ENCODE assay signal across 8 cellular contexts in the genomic region with DNA sequence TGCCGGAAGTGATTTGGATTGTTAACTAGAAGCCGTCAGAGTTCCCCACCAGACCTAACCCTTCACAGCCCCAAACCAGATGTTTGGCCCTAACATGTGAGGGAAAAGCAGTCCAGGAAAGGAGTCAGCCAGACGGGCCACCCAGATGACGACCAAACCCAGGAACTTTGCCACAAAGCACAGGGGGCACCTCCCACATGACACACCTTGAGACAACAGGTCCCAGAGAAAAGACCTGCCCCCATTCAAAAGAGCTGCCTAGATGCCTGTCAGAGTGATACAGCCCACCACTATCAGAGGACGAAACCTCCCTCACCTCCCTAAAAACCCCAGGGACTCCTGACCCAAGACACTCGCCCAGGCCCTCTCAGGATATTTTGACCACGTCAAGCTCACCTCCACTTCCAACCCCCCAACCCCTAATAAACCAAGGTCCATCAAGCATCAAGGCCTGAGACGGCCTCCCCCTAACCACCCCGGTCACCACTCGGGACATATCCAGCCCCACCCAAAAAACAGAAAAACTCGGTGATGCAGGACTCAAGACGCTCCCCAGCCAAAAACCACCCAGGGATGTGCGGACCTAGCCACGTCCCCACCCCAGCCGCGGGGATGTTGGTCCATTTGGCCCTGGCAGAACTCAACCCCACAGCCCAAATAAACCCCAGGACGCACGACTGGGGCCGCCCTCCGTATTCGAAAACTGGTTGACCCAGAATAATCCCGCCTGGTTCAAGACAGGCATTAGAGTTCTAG. TPM values are rescaled to one million over a fixed set of nuclear protein-coding genes. Genes with fewer than 3 reads are reported as not detected.
DNase-seq lines count a peak whose midpoint lies in the region; ATAC-seq and TF ChIP-seq lines count a peak whose summit lies in the region.

No MANE protein-coding gene starts in this region.

- peak overlapping the region; percentile 89 for H3K4me3 ChIP-seq in Jurkat, Clone E6-1 (ENCODE audit: low read length)
- H3K4me3 ChIP-seq in body of pancreas (peak overlapping the region; percentile 75 to 94), testis (peak overlapping the region; percentile 71 to 90)

- no peaks in the 10 kb centered on the region for H3K9me3 Mint-ChIP-seq in activated CD4-positive, alpha-beta T cell treated with anti-CD3 and anti-CD28 coated beads, Interleukin-2, amount 10 ng/mL, durations not matched to agents 7 days and 5 days

- H3K9me3 ChIP-seq in body of pancreas (no peaks in the 10 kb centered on the region), testis (no peaks in the 10 kb centered on the region)

- H3K27me3 ChIP-seq in body of pancreas (no peaks in the 10 kb centered on the region), testis (no peaks in the 10 kb centered on the region)

- peak overlapping the region in 3 of 4 donors; percentile 77 to 84 (median 83) for H3K27ac ChIP-seq in body of pancreas
- peak overlapping the region; percentile 92 for H3K27ac ChIP-seq in testis

- H3K4me1 Mint-ChIP-seq in activated CD4-positive, alpha-beta T cell treated with anti-CD3 and anti-CD28 coated beads, Interleukin-2, amount 10 ng/mL, durations not matched to agents 7 days and 5 days: peaks cover 22% of the 10 kb centered on the region

- CTCF ChIA-PET in activated CD4-positive, alpha-beta T cell treated with anti-CD3 and anti-CD28 coated beads, Interleukin-2, amount 10 ng/mL, durations not matched to agents 7 days and 5 days (lab: Charles Lee): interaction anchor here (0.7 to 3.7 kb wide), 5 partner anchors 13 to 1411 kb away, joined by 3 to 35 read pairs (median 3); no protein-coding TSS in a partner anchor

- H3K27ac Mint-ChIP-seq in activated CD4-positive, alpha-beta T cell treated with anti-CD3 and anti-CD28 coated beads, Interleukin-2, amount 10 ng/mL, durations not matched to agents 7 days and 5 days: peak overlapping the region; percentile 99

- H3K4me1 ChIP-seq in body of pancreas (peaks cover 21% of the 10 kb centered on the region), testis (peaks cover 13% of the 10 kb centered on the region)

- no peak for TF ChIP-seq CTCF in body of pancreas (IDR thresholded peaks at IDR 0.05)
- no peak for TF ChIP-seq CTCF in testis (IDR thresholded peaks at IDR 0.05)

- no peak for TF ChIP-seq POLR2A in body of pancreas (IDR thresholded peaks at IDR 0.05)
- no peak for TF ChIP-seq POLR2A in testis (IDR thresholded peaks at IDR 0.05)

- POLR2A ChIA-PET in activated CD4-positive, alpha-beta T cell treated with anti-CD3 and anti-CD28 coated beads, Interleukin-2, amount 10 ng/mL, durations not matched to agents 7 days and 5 days (lab: Charles Lee): no interaction called here

- no peaks in the 10 kb centered on the region for H3K36me3 ChIP-seq in body of pancreas (replicated peaks in 1 of 2; ENCODE audit: insufficient read depth in 1 of 2, low read depth in 2 of 2)
- no peaks in the 10 kb centered on the region for H3K36me3 ChIP-seq in testis (ENCODE audit: low read depth, missing control alignments)

- DNase-seq in activated CD4-positive, alpha-beta T cell treated with anti-CD3 and anti-CD28 coated beads, Interleukin-2, amount 10 ng/mL, durations not matched to agents 7 days and 5 days: no peak
- no peak for DNase-seq in activated CD4-positive, alpha-beta T cell treated with anti-CD3 and anti-CD28 coated beads for 48 hours
- no peak for DNase-seq in Jurkat, Clone E6-1 (ENCODE audit: low read depth, low spot score)
- DNase-seq in body of pancreas (peak in 2 of 4 donors; percentile 11 to 18), left lobe of liver (ENCODE audit: low spot score) (no peak), testis (peak; percentile 18), NCI-H774 (lab: John Stamatoyannopoulos, UW) (no peak)
- no peak for DNase-seq in activated CD8-positive, alpha-beta memory T cell treated with anti-CD3 and anti-CD28 coated beads, Interleukin-2, amount 50 U/mL, for 4 hours

- 13 to 28% methylated on average over 12 to 22 of the region's 22 CpGs for WGBS in body of pancreas, 2 donors
- 5 to 6% methylated on average over 15 to 22 of the region's 22 CpGs for WGBS in testis, 2 donors

- H3K36me3 Mint-ChIP-seq in activated CD4-positive, alpha-beta T cell treated with anti-CD3 and anti-CD28 coated beads, Interleukin-2, amount 10 ng/mL, durations not matched to agents 7 days and 5 days (ENCODE audit: low read depth): no peaks in the 10 kb centered on the region

- ATAC-seq in body of pancreas: no peak
- ATAC-seq in left lobe of liver: peak; percentile 32

- intact Hi-C loops in body of pancreas (cut with DNase I) (no loop called here), testis (cut with DNase I; ENCODE audit: low total_unique reads) (no loop called here)

- peaks cover 18% of the 10 kb centered on the region for H3K27me3 Mint-ChIP-seq in activated CD4-positive, alpha-beta T cell treated with anti-CD3 and anti-CD28 coated beads, Interleukin-2, amount 10 ng/mL, durations not matched to agents 7 days and 5 days

- H3K4me3 Mint-ChIP-seq in activated CD4-positive, alpha-beta T cell treated with anti-CD3 and anti-CD28 coated beads, Interleukin-2, amount 10 ng/mL, durations not matched to agents 7 days and 5 days: peak overlapping the region; percentile 99

RNA-seq across cellular contexts. Expression of gene ZNF343, which starts 0.7 kb away (rescaled TPM):
- total RNA-seq in activated CD4-positive, alpha-beta T cell treated with anti-CD3 and anti-CD28 coated beads, Interleukin-2, amount 10 ng/mL, durations not matched to agents 7 days and 5 days: 1 to 10 TPM; 8.9 to 9.3 TPM
- polyA plus RNA-seq in Jurkat, Clone E6-1 (2012; ENCODE audit: insufficient read depth, insufficient read length): 8.9 TPM
- total RNA-seq in body of pancreas (1 to 10 TPM; 6.7 to 6.9 TPM), left lobe of liver (4.3 TPM), testis (10 to 100 TPM in 1 of 2 donors, 1 to 10 TPM in 1; 9.9 to 11.7 TPM)
- polyA plus RNA-seq in testis (ENCODE audit: insufficient read depth, low read depth, low replicate concordance): 11.0 TPM

RNA-seq across cellular contexts. Expression of gene TMC2, which starts 28.3 kb away (rescaled TPM):
- total RNA-seq in activated CD4-positive, alpha-beta T cell treated with anti-CD3 and anti-CD28 coated beads, Interleukin-2, amount 10 ng/mL, durations not matched to agents 7 days and 5 days: not detected
- polyA plus RNA-seq in Jurkat, Clone E6-1 (2012; ENCODE audit: insufficient read depth, insufficient read length): not detected
- total RNA-seq in body of pancreas (under 1 TPM in 1 of 2 donors, not detected in 1; 0.26 TPM), left lobe of liver (not detected), testis (under 1 TPM; 0.56 to 0.63 TPM)
- polyA plus RNA-seq in testis (ENCODE audit: insufficient read depth, low read depth, low replicate concordance): 0.59 TPM

RNA-seq across cellular contexts. Expression of gene SNRPB, which starts 37.5 kb away (rescaled TPM):
- total RNA-seq in activated CD4-positive, alpha-beta T cell treated with anti-CD3 and anti-CD28 coated beads, Interleukin-2, amount 10 ng/mL, durations not matched to agents 7 days and 5 days: 100 to 1,000 TPM; 247 to 291 TPM
- 548 TPM for polyA plus RNA-seq in Jurkat, Clone E6-1 (2012; ENCODE audit: insufficient read depth, insufficient read length)
- total RNA-seq in body of pancreas (10 to 100 TPM; 53.1 to 61.0 TPM), left lobe of liver (30.0 TPM), testis (100 to 1,000 TPM; 140 to 207 TPM)
- 171 TPM for polyA plus RNA-seq in testis (ENCODE audit: insufficient read depth, low read depth, low replicate concordance)
